Comparison of ENCODE assay signal across 26 cellular contexts in genomic region chr2:16429431-16429830, GRCh38.
"Had no signal": no experiment of that assay in that cellular context is flagged by ENCODE, and none has a peak within 500 bp of the region (broad histone marks: within the 10 kb centered on the region; RNA-seq: fewer than 3 reads in every experiment).

No MANE protein-coding gene starts in this region.

- H3K27ac ChIP-seq: brain microvascular endothelial cell, dorsolateral prefrontal cortex, foreskin keratinocyte, left ventricle myocardium inferior, psoas muscle, stomach had no signal

- H3K36me3 Mint-ChIP-seq: activated naive CD4-positive, alpha-beta T cell treated with anti-CD3 and anti-CD28 coated beads, Interleukin-2, amount 10 ng/mL, durations not matched to agents 7 days and 5 days; naive B cell; stimulated activated effector memory CD8-positive, alpha-beta T cell treated with anti-CD3 and anti-CD28 coated beads, Interleukin-12 subunit alpha, Interleukin-12 subunit beta, amount 100 ng/mL, for 72 hours had no signal

- H3K27me3 ChIP-seq: brain microvascular endothelial cell, foreskin keratinocyte, stomach had no signal

- H3K4me3 Mint-ChIP-seq: activated naive CD4-positive, alpha-beta T cell treated with anti-CD3 and anti-CD28 coated beads, Interleukin-2, amount 10 ng/mL, durations not matched to agents 7 days and 5 days; activated naive CD8-positive, alpha-beta T cell treated with anti-CD3 and anti-CD28 coated beads, Interleukin-2, amount 50 U/mL, for 24 hours; activated T-cell treated with anti-CD3 and anti-CD28 coated beads, Interleukin-2, amount 50 U/mL, for 4 hours; naive B cell; neural crest cell; stimulated activated effector memory CD8-positive, alpha-beta T cell treated with anti-CD3 and anti-CD28 coated beads, Interleukin-12 subunit alpha, Interleukin-12 subunit beta, amount 100 ng/mL, for 72 hours had no signal

- H3K4me1 ChIP-seq: foreskin keratinocyte, psoas muscle had no signal

- H3K4me3 ChIP-seq: dorsolateral prefrontal cortex, left ventricle myocardium inferior, mucosa of descending colon, psoas muscle, stomach had no signal

- H3K4me1 Mint-ChIP-seq: activated naive CD4-positive, alpha-beta T cell treated with anti-CD3 and anti-CD28 coated beads, Interleukin-2, amount 10 ng/mL, durations not matched to agents 7 days and 5 days; activated naive CD8-positive, alpha-beta T cell treated with anti-CD3 and anti-CD28 coated beads, Interleukin-2, amount 50 U/mL, for 24 hours; naive B cell; stimulated activated effector memory CD8-positive, alpha-beta T cell treated with anti-CD3 and anti-CD28 coated beads, Interleukin-12 subunit alpha, Interleukin-12 subunit beta, amount 100 ng/mL, for 72 hours had no signal

- H3K27me3 Mint-ChIP-seq: activated naive CD4-positive, alpha-beta T cell treated with anti-CD3 and anti-CD28 coated beads, Interleukin-2, amount 10 ng/mL, durations not matched to agents 7 days and 5 days; activated naive CD8-positive, alpha-beta T cell treated with anti-CD3 and anti-CD28 coated beads, Interleukin-2, amount 50 U/mL, for 24 hours had no signal

- DNase-seq: activated CD4-positive, alpha-beta T cell treated with anti-CD3 and anti-CD28 coated beads, Interleukin-2, amount 50 U/mL, for 1 hour; activated CD4-positive, CD25-positive, alpha-beta regulatory T cell treated with anti-CD3 and anti-CD28 coated beads, Interleukin-2, amount 50 U/mL, for 72 hours; activated CD8-positive, alpha-beta memory T cell treated with anti-CD3 and anti-CD28 coated beads, Interleukin-2, amount 50 U/mL, for 4 hours; activated naive CD4-positive, alpha-beta T cell treated with anti-CD3 and anti-CD28 coated beads, Interleukin-2, amount 10 ng/mL, durations not matched to agents 7 days and 5 days; activated naive CD8-positive, alpha-beta T cell treated with anti-CD3 and anti-CD28 coated beads, Interleukin-2, amount 50 U/mL, for 24 hours; activated T-cell treated with anti-CD3 and anti-CD28 coated beads, Interleukin-2, amount 50 U/mL, for 4 hours; aorta; brain microvascular endothelial cell; central memory CD4-positive, alpha-beta T cell; dorsolateral prefrontal cortex; foreskin keratinocyte; kidney glomerular epithelial cell; left ventricle myocardium inferior; mucosa of descending colon; naive B cell; psoas muscle; right cardiac atrium; small intestine; stimulated activated CD4-positive, alpha-beta T cell treated with anti-CD3 and anti-CD28 coated beads, Interleukin-15, amount 100 ng/mL, for 24 hours; stimulated activated CD4-positive, alpha-beta T cell treated with anti-CD3 and anti-CD28 coated beads, Interleukin-4, amount 100 ng/mL, for 1 hour; stomach; trophoblast cell had no signal

- H3K36me3 ChIP-seq: brain microvascular endothelial cell, left ventricle myocardium inferior, stomach had no signal

- H3K9me3 Mint-ChIP-seq: activated naive CD4-positive, alpha-beta T cell treated with anti-CD3 and anti-CD28 coated beads, Interleukin-2, amount 10 ng/mL, durations not matched to agents 7 days and 5 days; activated naive CD8-positive, alpha-beta T cell treated with anti-CD3 and anti-CD28 coated beads, Interleukin-2, amount 50 U/mL, for 24 hours; activated T-cell treated with anti-CD3 and anti-CD28 coated beads, Interleukin-2, amount 50 U/mL, for 4 hours; neural crest cell had no signal

- H3K27ac Mint-ChIP-seq: activated naive CD4-positive, alpha-beta T cell treated with anti-CD3 and anti-CD28 coated beads, Interleukin-2, amount 10 ng/mL, durations not matched to agents 7 days and 5 days; naive B cell; stimulated activated effector memory CD8-positive, alpha-beta T cell treated with anti-CD3 and anti-CD28 coated beads, Interleukin-12 subunit alpha, Interleukin-12 subunit beta, amount 100 ng/mL, for 72 hours had no signal

- FAIRE-seq: colon, small intestine, TTC549 had no signal

- H3K9me3 ChIP-seq: left ventricle myocardium inferior, mucosa of descending colon, psoas muscle, stomach had no signal

- ATAC-seq: activated naive CD8-positive, alpha-beta T cell treated with anti-CD3 and anti-CD28 coated beads, Interleukin-2, amount 50 U/mL, for 24 hours; activated T-cell treated with anti-CD3 and anti-CD28 coated beads, Interleukin-2, amount 50 U/mL, for 4 hours; foreskin keratinocyte; mucosa of descending colon; psoas muscle; right cardiac atrium; stimulated activated effector memory CD8-positive, alpha-beta T cell treated with anti-CD3 and anti-CD28 coated beads, Interleukin-12 subunit alpha, Interleukin-12 subunit beta, amount 100 ng/mL, for 72 hours had no signal
